In the genomic region with DNA sequence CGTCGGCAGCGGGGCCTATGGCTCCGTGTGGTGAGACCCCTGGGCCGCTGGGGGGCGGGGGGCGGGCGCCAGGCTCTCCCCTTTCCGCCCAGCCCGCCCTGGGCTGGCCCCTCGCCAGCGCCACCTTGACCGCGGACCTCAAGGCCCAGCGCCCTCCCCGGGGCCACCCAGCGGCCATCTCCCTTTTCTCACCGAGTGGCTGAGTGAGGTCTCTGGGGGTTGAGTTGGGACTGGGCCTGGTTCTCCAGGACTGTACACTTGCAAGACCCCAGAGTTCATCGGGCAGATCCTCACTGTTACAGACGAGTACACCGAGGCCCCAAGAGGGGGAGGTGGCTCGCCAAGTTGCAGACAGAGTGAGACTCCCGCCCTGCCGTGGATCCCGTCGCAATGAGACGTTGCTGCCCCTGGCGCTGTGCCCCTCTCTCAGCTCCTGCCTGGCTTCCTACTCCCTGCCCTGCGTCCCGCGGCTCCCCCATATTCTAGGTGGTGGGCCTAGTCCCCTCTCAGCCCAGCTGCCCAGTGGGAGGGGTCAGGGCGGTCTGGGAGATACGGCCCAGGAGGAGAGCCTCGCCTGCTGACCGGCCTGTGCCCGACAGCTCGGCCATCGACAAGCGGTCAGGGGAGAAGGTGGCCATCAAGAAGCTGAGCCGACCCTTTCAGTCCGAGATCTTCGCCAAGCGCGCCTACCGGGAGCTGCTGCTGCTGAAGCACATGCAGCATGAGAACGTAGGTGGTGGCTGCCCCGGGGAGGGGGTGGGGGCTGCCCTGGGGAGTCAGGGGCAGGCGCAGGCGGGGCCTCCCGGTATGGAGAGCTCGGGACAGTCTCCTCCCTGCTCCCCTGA, we compare ENCODE assay signal across 8 cellular contexts. TPM values are rescaled to one million over a fixed set of nuclear protein-coding genes. Genes with fewer than 3 reads are reported as not detected.
A peak's percentile ranks its signal among the peaks of the same experiment; 100 is the strongest.
DNase-seq lines count a peak whose midpoint lies in the region; ATAC-seq and TF ChIP-seq lines count a peak whose summit lies in the region.

No MANE protein-coding gene starts in this region.

- TF ChIP-seq CTCF in AG04450 (IDR thresholded peaks at IDR 0.05; ENCODE audit: low read depth, low read length) (no peak), right atrium auricular region (IDR thresholded peaks at IDR 0.05) (no peak)

- ATAC-seq in GM21447 (IDR thresholded peaks at IDR 0.05; ENCODE audit: unreplicated experiment) = peak; percentile 33

- H3K36me3 ChIP-seq in right atrium auricular region = no peaks in the 10 kb centered on the region
- no peaks in the 10 kb centered on the region for H3K36me3 ChIP-seq in skeletal muscle tissue (ENCODE audit: control insufficient read depth in 3 of 3, insufficient read depth in 3 of 3, low read length in 3 of 3)

- peaks cover 0 to 18% of the 10 kb centered on the region in 2 donors for H3K4me1 ChIP-seq in right atrium auricular region
- H3K4me1 ChIP-seq in skeletal muscle tissue (ENCODE audit: control insufficient read depth in 3 of 3, insufficient read depth in 3 of 3, low read length in 3 of 3) = peaks cover 8 to 23% (median 18%) of the 10 kb centered on the region in 3 donors

- no peak for DNase-seq in AG04450 (ENCODE audit: low read depth, low spot score)
- peak; percentile 76 for DNase-seq in NCI-H774 (lab: John Stamatoyannopoulos, UW)
- peak; percentile 53 for DNase-seq in activated gamma-delta T cell treated with Interleukin-2 at 50 U/mL for 16 hours
- DNase-seq in right atrium auricular region (ENCODE audit: low spot score) = no peak
- DNase-seq in HEK293T (ENCODE audit: extremely low spot score) = no peak
- DNase-seq in NOMO-1 treated with dmso at 0.1 percent for 144 hours (lab: John Stamatoyannopoulos, UW; ENCODE audit: unreplicated experiment) = no peak

- H3K27ac ChIP-seq in AG04450 (ENCODE audit: low read depth, low read length) (peak overlapping the region; percentile 61), right atrium auricular region (no peak overlapping the region), skeletal muscle tissue (ENCODE audit: low read depth, low read length) (peak overlapping the region; percentile 7)

- POLR2A ChIA-PET in AG04450 (lab: Yijun Ruan, JAX) (interaction anchor here (1.3 kb wide), 1 partner anchor 66 kb away, joined by 5 read pairs; the partner anchor contains the start of gene BRPF3), HEK293T (lab: Yijun Ruan, JAX) (interaction anchor here (0.8 to 1.0 kb wide), 2 partner anchors 8 to 9 kb away, joined by 3 read pairs; no protein-coding TSS in a partner anchor)

- peak overlapping the region in 2 of 3 donors; percentile 23 to 50 for H3K9ac ChIP-seq in skeletal muscle tissue (ENCODE audit: low read depth in 1 of 3, low read length in 3 of 3)

- H3K9me3 ChIP-seq in AG04450 (ENCODE audit: control insufficient read depth, insufficient read depth, low read length) = peaks cover 5% of the 10 kb centered on the region; the same call in 1 of the 2 replicates
- no peaks in the 10 kb centered on the region for H3K9me3 ChIP-seq in right atrium auricular region
- no peaks in the 10 kb centered on the region for H3K9me3 ChIP-seq in skeletal muscle tissue (ENCODE audit: control insufficient read depth in 3 of 3, low read length in 3 of 3)

- CTCF ChIA-PET in AG04450 (lab: Charles Lee) (interaction anchor here (1.1 to 2.8 kb wide), 3 partner anchors 7 to 210 kb away, joined by 3 to 10 read pairs (median 5); no protein-coding TSS in a partner anchor), HEK293T (lab: Yijun Ruan, JAX) (interaction anchor here (1.7 kb wide), 1 partner anchor 171 kb away, joined by 5 read pairs; no protein-coding TSS in a partner anchor)

- no peaks in the 10 kb centered on the region for H3K27me3 ChIP-seq in AG04450 (ENCODE audit: control insufficient read depth, insufficient read depth, low read length)
- no peaks in the 10 kb centered on the region for H3K27me3 ChIP-seq in right atrium auricular region
- peaks cover 0 to 53% (median 32%) of the 10 kb centered on the region in 3 donors for H3K27me3 ChIP-seq in skeletal muscle tissue (ENCODE audit: control insufficient read depth in 3 of 3, insufficient read depth in 3 of 3, low read length in 3 of 3)

- H3K4me3 ChIP-seq in AG04450 (ENCODE audit: low read depth, low read length) (peak overlapping the region; percentile 20; the same call in 1 of the 2 replicates), right atrium auricular region (peak overlapping the region; percentile 34 to 52), skeletal muscle tissue (ENCODE audit: low read length in 3 of 3) (peak overlapping the region; percentile 14 to 52 (median 32))

TF ChIP-seq in HEK293T, 16 proteins besides CTCF, POLR2A, EP300 and RAD21:
- TF ChIP-seq BHLHE40 (IDR thresholded peaks at IDR 0.05; ENCODE audit: borderline replicate concordance) = no peak

RNA-seq across cellular contexts. Expression of gene MAPK13, which starts 0.6 kb away (rescaled TPM):
- polyA plus RNA-seq in AG04450 (2011; rRNA removed) = 3.8 and 4.0 TPM in 2 replicates
- 3.1 and 4.5 TPM in 2 replicates for polyA minus RNA-seq in AG04450 (2011; rRNA and poly(A)+ RNA removed)
- total RNA-seq in right atrium auricular region (1 to 10 TPM; 1.4 to 7.2 TPM), skeletal muscle tissue (3.1 TPM)

Comparison
In these comparisons a context has a peak if more than half of its experiments do, and no peak if none do; other contexts are left out.
1. DNase-seq: peak in NCI-H774 (single experiment) and activated gamma-delta T cell treated with Interleukin-2 at 50 U/mL for 16 hours (single experiment); none in AG04450 (single experiment), right atrium auricular region (single experiment), HEK293T (single experiment) and NOMO-1 treated with dmso at 0.1 percent for 144 hours (single experiment).
2. H3K27ac ChIP-seq: peak in AG04450 (single experiment) and skeletal muscle tissue (single experiment); none in right atrium auricular region (0 of 2).
3. Peak in every context shown above with its lines, with median percentiles within 50 percentile points of each other: H3K4me3 ChIP-seq.